1 cellular context compared by ENCODE assay signal in the genomic region with DNA sequence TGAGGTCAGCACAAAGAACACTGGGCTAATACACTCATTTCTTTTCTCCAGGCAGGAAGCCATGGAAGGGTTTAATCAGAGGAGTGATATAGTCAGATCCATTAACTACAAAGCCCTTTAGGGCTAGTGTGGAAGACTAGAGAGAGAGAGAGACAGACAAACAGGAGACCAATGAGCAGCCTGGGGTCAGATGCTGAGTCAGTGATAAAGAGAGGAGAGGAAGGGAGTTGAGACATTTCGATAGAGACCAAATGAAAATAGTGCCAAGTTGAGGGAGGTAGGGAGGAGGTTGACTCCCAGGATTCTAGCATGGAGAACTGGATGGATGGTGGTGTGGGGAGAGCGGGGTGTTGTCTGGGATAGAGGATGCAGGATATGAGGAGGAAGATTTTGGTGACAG.
TF ChIP-seq lines count a peak whose summit lies in the region.

No MANE protein-coding gene starts in this region.

TF ChIP-seq in IMR-90, 13 proteins besides CTCF, POLR2A, EP300 and RAD21:
- TF ChIP-seq MAFK (IDR thresholded peaks at IDR 0.05; ENCODE audit: low read depth, low read length) (peak; percentile 4; the same call in 1 of the 2 replicates), RCOR1 (IDR thresholded peaks at IDR 0.05; ENCODE audit: insufficient replicate concordance, low read length) (no peak)
